In genomic region chr7:30804078-30804661, GRCh38 we compare ENCODE assay signal across 11 cellular contexts. TPM values are rescaled to one million over a fixed set of nuclear protein-coding genes. Genes with fewer than 3 reads are reported as not detected.
DNase-seq lines count a peak whose midpoint lies in the region; ATAC-seq and TF ChIP-seq lines count a peak whose summit lies in the region.
"Had no signal": no experiment of that assay in that cellular context is flagged by ENCODE, and none has a peak within 500 bp of the region (broad histone marks: within the 10 kb centered on the region; RNA-seq: fewer than 3 reads in every experiment).

No MANE protein-coding gene starts in this region.

- H3K27ac ChIP-seq in ACC112 (ENCODE audit: low read depth, low read length) = peak overlapping the region; percentile 75
- peak overlapping the region; percentile 25 for H3K27ac ChIP-seq in lower lobe of right lung
- H3K27ac ChIP-seq: A549 had no signal

- H3K9me3 ChIP-seq in lower lobe of right lung = no peaks in the 10 kb centered on the region
- H3K9me3 ChIP-seq: A549 had no signal

- ATAC-seq in lower lobe of right lung = no peak
- ATAC-seq: A549 had no signal

- intact Hi-C loops in lower lobe of right lung (cut with DNase I) = no loop called here

- no peak overlapping the region for H3K27ac Mint-ChIP-seq in T-helper 2 cell treated with Interferon-gamma antibody and Interleukin-4, amounts not matched to agents 5 μg/mL and 100 μg/mL, for 36 hours

- peak overlapping the region; percentile 23 for H2AFZ ChIP-seq in ACC112 (ENCODE audit: low read length, unreplicated experiment)

- H3K36me3 ChIP-seq in ACC112 (ENCODE audit: insufficient read depth, low read length) = no peaks in the 10 kb centered on the region
- H3K36me3 ChIP-seq in lower lobe of right lung = peaks cover 6% of the 10 kb centered on the region

- H3K27me3 ChIP-seq in ACC112 (ENCODE audit: insufficient read depth, low read length) (no peaks in the 10 kb centered on the region), lower lobe of right lung (ENCODE audit: low read depth) (no peaks in the 10 kb centered on the region)

- H3K4me1 Mint-ChIP-seq in T-helper 2 cell treated with Interferon-gamma antibody and Interleukin-4, amounts not matched to agents 5 μg/mL and 100 μg/mL, for 36 hours (ENCODE audit: low read depth) = peaks cover 3% of the 10 kb centered on the region

- H3K4me3 ChIP-seq in ACC112 (ENCODE audit: low read depth, low read length) = peak overlapping the region; percentile 38; the same call in 1 of the 2 replicates
- H3K4me3 ChIP-seq in choroid plexus epithelial cell (ENCODE audit: low read depth, low read length) = no peak overlapping the region
- H3K4me3 ChIP-seq in lower lobe of right lung = no peak overlapping the region
- H3K4me3 ChIP-seq: A549 had no signal

- peaks cover 44% of the 10 kb centered on the region for H3K4me1 ChIP-seq in ACC112 (ENCODE audit: control insufficient read depth, insufficient read depth, low read length, unreplicated experiment)
- peaks cover 36% of the 10 kb centered on the region for H3K4me1 ChIP-seq in lower lobe of right lung

- no peak for TF ChIP-seq CTCF in choroid plexus epithelial cell (conservative IDR thresholded peaks at IDR 0.05; ENCODE audit: low read depth, low read length)
- TF ChIP-seq CTCF in lower lobe of right lung (IDR thresholded peaks at IDR 0.05) = no peak

- H3K36me3 Mint-ChIP-seq in T-helper 2 cell treated with Interferon-gamma antibody and Interleukin-4, amounts not matched to agents 5 μg/mL and 100 μg/mL, for 36 hours (ENCODE audit: low read depth) = no peaks in the 10 kb centered on the region

- no peaks in the 10 kb centered on the region for H3K27me3 Mint-ChIP-seq in T-helper 2 cell treated with Interferon-gamma antibody and Interleukin-4, amounts not matched to agents 5 μg/mL and 100 μg/mL, for 36 hours (ENCODE audit: low read depth)

- peak; percentile 46 for DNase-seq in LoVo (ENCODE audit: low spot score)
- peak; percentile 81 for DNase-seq in choroid plexus epithelial cell (ENCODE audit: low read depth)
- no peak for DNase-seq in lower lobe of right lung
- DNase-seq in CD1c-positive myeloid dendritic cell (ENCODE audit: extremely low spot score) = no peak
- DNase-seq in T-helper 2 cell treated with Interferon-gamma antibody and Interleukin-4, amounts not matched to agents 5 μg/mL and 100 μg/mL, for 36 hours (ENCODE audit: low spot score) = no peak
- DNase-seq in activated CD4-positive, alpha-beta T cell treated with anti-CD3 and anti-CD28 coated beads for 4 hours = no peak
- no peak for DNase-seq in NCI-H1092 treated with DMSO at 0.1 percent for 48 hours (lab: John Stamatoyannopoulos, UW)
- DNase-seq: NCI-H187, T-helper 9 cell had no signal

- no peaks in the 10 kb centered on the region for H3K79me2 ChIP-seq in ACC112 (ENCODE audit: control insufficient read depth, insufficient read depth, low read length, unreplicated experiment)

- H3K9me3 Mint-ChIP-seq in T-helper 2 cell treated with Interferon-gamma antibody and Interleukin-4, amounts not matched to agents 5 μg/mL and 100 μg/mL, for 36 hours = no peaks in the 10 kb centered on the region

- H3K4me3 Mint-ChIP-seq in T-helper 2 cell treated with Interferon-gamma antibody and Interleukin-4, amounts not matched to agents 5 μg/mL and 100 μg/mL, for 36 hours = no peak overlapping the region

RNA-seq across cellular contexts. Expression of gene MINDY4, which starts 33.0 kb away (rescaled TPM):
- total RNA-seq in lower lobe of right lung = 13.8 TPM

RNA-seq across cellular contexts. Expression of gene INMT, which starts 52.2 kb away (rescaled TPM):
- total RNA-seq in lower lobe of right lung = 249 TPM

Comparison
In these comparisons a context has a peak if more than half of its experiments do, and no peak if none do; other contexts are left out.
1. DNase-seq: peak in LoVo (single experiment) and choroid plexus epithelial cell (single experiment); none in lower lobe of right lung (single experiment), CD1c-positive myeloid dendritic cell (single experiment), T-helper 2 cell treated with Interferon-gamma antibody and Interleukin-4, amounts not matched to agents 5 μg/mL and 100 μg/mL, for 36 hours (single experiment), activated CD4-positive, alpha-beta T cell treated with anti-CD3 and anti-CD28 coated beads for 4 hours (0 of 2) and NCI-H1092 treated with DMSO at 0.1 percent for 48 hours (single experiment).